Comparison of ENCODE assay signal across 10 cellular contexts in genomic region chr12:40970320-40970907, GRCh38.
DNase-seq lines count a peak whose midpoint lies in the region; ATAC-seq, FAIRE-seq and TF ChIP-seq lines count a peak whose summit lies in the region.
"Had no signal": no experiment of that assay in that cellular context is flagged by ENCODE, and none has a peak within 500 bp of the region (broad histone marks: within the 10 kb centered on the region; RNA-seq: fewer than 3 reads in every experiment).

No MANE protein-coding gene starts in this region.

- no peak for TF ChIP-seq POLR2A in tibial nerve (IDR thresholded peaks at IDR 0.05)

- no peaks in the 10 kb centered on the region for H3K79me2 ChIP-seq in keratinocyte (ENCODE audit: control insufficient read depth, insufficient read depth, low read length)

- no peak for DNase-seq in D721Med (ENCODE audit: insufficient read length, low spot score)
- DNase-seq in HT-29 (ENCODE audit: low spot score), result peak; percentile 58
- peak; percentile 6 for DNase-seq in RPMI8226
- DNase-seq in keratinocyte (ENCODE audit: low read depth, low spot score), result no peak
- no peak for DNase-seq in activated CD8-positive, alpha-beta memory T cell treated with anti-CD3 and anti-CD28 coated beads, Interleukin-2, amount 50 U/mL, for 48 hours
- no peak for DNase-seq in activated CD4-positive, CD25-positive, alpha-beta regulatory T cell treated with anti-CD3 and anti-CD28 coated beads, Interleukin-2, amount 50 U/mL, for 72 hours
- no peak for DNase-seq in tibial nerve (ENCODE audit: low spot score in 2 of 2)
- DNase-seq: activated CD8-positive, alpha-beta memory T cell treated with anti-CD3 and anti-CD28 coated beads, Interleukin-2, amount 50 U/mL, for 4 hours had no signal

- H4K20me1 ChIP-seq in keratinocyte (ENCODE audit: control insufficient read depth, extremely low read depth, insufficient read depth, low read length), result no peaks in the 10 kb centered on the region

- H3K27ac ChIP-seq in keratinocyte (ENCODE audit: control insufficient read depth, insufficient read depth, low read length) (no peak overlapping the region), tibial nerve (no peak overlapping the region)

- H3K36me3 ChIP-seq in keratinocyte (ENCODE audit: control insufficient read depth in 2 of 2, extremely low read depth in 1 of 2, insufficient read depth in 2 of 2, low read length in 2 of 2) (no peaks in the 10 kb centered on the region), tibial nerve (no peaks in the 10 kb centered on the region)

- FAIRE-seq in D721Med (lab: Jason Lieb, UNC) (no peak), keratinocyte (lab: Jason Lieb, UNC) (no peak)

- H3K4me2 ChIP-seq in keratinocyte (ENCODE audit: control insufficient read depth, extremely low read depth, insufficient read depth, low read depth, low read length), result no peak overlapping the region

- H3K4me3 ChIP-seq in keratinocyte (ENCODE audit: control insufficient read depth in 2 of 3, extremely low read depth in 1 of 3, insufficient read depth in 2 of 3, low read depth in 1 of 3, low read length in 3 of 3), result no peak overlapping the region
- H3K4me3 ChIP-seq in tibial nerve, result no peak overlapping the region

- no peak for ATAC-seq in HG03457 (IDR thresholded peaks at IDR 0.05; ENCODE audit: unreplicated experiment)

- H3K4me1 ChIP-seq in keratinocyte (ENCODE audit: control insufficient read depth, extremely low read depth, insufficient read depth, low read length) (no peaks in the 10 kb centered on the region), tibial nerve (no peaks in the 10 kb centered on the region)
- H3K4me1 ChIP-seq: Caco-2 had no signal

- dilution Hi-C loops in keratinocyte (cut with MboI; ENCODE audit: extremely low pct_ligation_motif_present, low sequenced_read_pairs), result no loop called here

- H3K9me3 ChIP-seq in keratinocyte (ENCODE audit: control insufficient read depth, low read depth, low read length) (no peaks in the 10 kb centered on the region), tibial nerve (no peaks in the 10 kb centered on the region)
- H3K9me3 ChIP-seq: Caco-2 had no signal

- TF ChIP-seq CTCF in D721Med (IDR thresholded peaks at IDR 0.05; ENCODE audit: insufficient read depth, missing control alignments) (peak; percentile 30), keratinocyte (optimal IDR thresholded peaks at IDR 0.05 in 1 of 3, IDR thresholded peaks at IDR 0.05 in 1 of 3, conservative IDR thresholded peaks at IDR 0.05 in 1 of 3; ENCODE audit: extremely low read depth in 1 of 3, insufficient read depth in 2 of 3, low read length in 3 of 3) (peak in 2 of 3 experiments; percentile 8 to 12), tibial nerve (IDR thresholded peaks at IDR 0.05) (no peak)

- TF ChIP-seq EP300 in tibial nerve (IDR thresholded peaks at IDR 0.05), result no peak

- 87 to 90% methylated on average over 5 of the region's 5 CpGs for WGBS in tibial nerve, 2 donors

- H3K9me1 ChIP-seq in keratinocyte (ENCODE audit: control insufficient read depth, extremely low read depth, insufficient read depth, low read length), result no peaks in the 10 kb centered on the region

- H3K9ac ChIP-seq in keratinocyte (ENCODE audit: control insufficient read depth, extremely low read depth, insufficient read depth, low read length), result no peak overlapping the region

- H2AFZ ChIP-seq in keratinocyte (ENCODE audit: control insufficient read depth, low read length), result no peak overlapping the region

- no peaks in the 10 kb centered on the region for H3K27me3 ChIP-seq in keratinocyte (ENCODE audit: control insufficient read depth, extremely low read depth, insufficient read depth, low read length)
- H3K27me3 ChIP-seq in tibial nerve, result no peaks in the 10 kb centered on the region

Comparison
In these comparisons a context has a peak if more than half of its experiments do, and no peak if none do; other contexts are left out.
1. DNase-seq: peak in HT-29 (single experiment) and RPMI8226 (single experiment); none in D721Med (single experiment), keratinocyte (single experiment), activated CD8-positive, alpha-beta memory T cell treated with anti-CD3 and anti-CD28 coated beads, Interleukin-2, amount 50 U/mL, for 48 hours (single experiment), activated CD4-positive, CD25-positive, alpha-beta regulatory T cell treated with anti-CD3 and anti-CD28 coated beads, Interleukin-2, amount 50 U/mL, for 72 hours (single experiment) and tibial nerve (0 of 2).
2. CTCF ChIP-seq: peak in D721Med (single experiment) and keratinocyte (2 of 3); none in tibial nerve (0 of 5).